Comparison of ENCODE assay signal across 2 cellular contexts in genomic region chr2:9232166-9232479, GRCh38.
TF ChIP-seq lines count a peak whose summit lies in the region.

No MANE protein-coding gene starts in this region.

TF ChIP-seq in SK-N-SH, 30 proteins besides CTCF, POLR2A, EP300 and RAD21 (continued from another document):
- TF ChIP-seq ZBTB33 (IDR thresholded peaks at IDR 0.05; ENCODE audit: borderline replicate concordance, low read depth), result no peak
- TF ChIP-seq, protein P1, sequence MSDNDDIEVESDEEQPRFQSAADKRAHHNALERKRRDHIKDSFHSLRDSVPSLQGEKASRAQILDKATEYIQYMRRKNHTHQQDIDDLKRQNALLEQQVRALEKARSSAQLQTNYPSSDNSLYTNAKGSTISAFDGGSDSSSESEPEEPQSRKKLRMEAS (IDR thresholded peaks at IDR 0.05; ENCODE audit: low read depth), result no peak
- TF ChIP-seq GATA2 (CRISPR knock-in tag; IDR thresholded peaks at IDR 0.05), result no peak
- no peak for TF ChIP-seq NFIC (IDR thresholded peaks at IDR 0.05; ENCODE audit: borderline replicate concordance)
- no peak for TF ChIP-seq USF2 (IDR thresholded peaks at IDR 0.05; ENCODE audit: borderline replicate concordance, low read depth, low read length)
- TF ChIP-seq RFX5 (IDR thresholded peaks at IDR 0.05; ENCODE audit: low read length), result no peak
- no peak for TF ChIP-seq TEAD4 (IDR thresholded peaks at IDR 0.05; ENCODE audit: borderline replicate concordance, insufficient read depth)

TF ChIP-seq in SK-N-SH treated with all-trans-retinoic acid at 6 μM for 48 hours, 23 proteins besides CTCF, POLR2A, EP300 and RAD21:
- TF ChIP-seq TSHZ2 (CRISPR knock-in tag; IDR thresholded peaks at IDR 0.05) (no peak), ZC3H10 (CRISPR knock-in tag; IDR thresholded peaks at IDR 0.05) (no peak), ARNTL (CRISPR knock-in tag; IDR thresholded peaks at IDR 0.05; ENCODE audit: borderline replicate concordance, low read depth) (no peak), PPARA (CRISPR knock-in tag; IDR thresholded peaks at IDR 0.05; ENCODE audit: borderline replicate concordance) (no peak), ZNF565 (CRISPR knock-in tag; conservative IDR thresholded peaks at IDR 0.05; ENCODE audit: low read depth) (no peak), TCF4 (CRISPR knock-in tag; IDR thresholded peaks at IDR 0.05; ENCODE audit: borderline replicate concordance) (no peak), ESRRG (CRISPR knock-in tag; IDR thresholded peaks at IDR 0.05) (no peak), RARB (CRISPR knock-in tag; IDR thresholded peaks at IDR 0.05) (no peak), BACH2 (CRISPR knock-in tag; IDR thresholded peaks at IDR 0.05; ENCODE audit: borderline replicate concordance) (no peak), SNAI2 (CRISPR knock-in tag; IDR thresholded peaks at IDR 0.05) (no peak), POU6F1 (CRISPR knock-in tag; IDR thresholded peaks at IDR 0.05; ENCODE audit: borderline replicate concordance, low read depth) (no peak), ZNF8 (CRISPR knock-in tag; IDR thresholded peaks at IDR 0.05) (no peak)
- TF ChIP-seq, protein P2, sequence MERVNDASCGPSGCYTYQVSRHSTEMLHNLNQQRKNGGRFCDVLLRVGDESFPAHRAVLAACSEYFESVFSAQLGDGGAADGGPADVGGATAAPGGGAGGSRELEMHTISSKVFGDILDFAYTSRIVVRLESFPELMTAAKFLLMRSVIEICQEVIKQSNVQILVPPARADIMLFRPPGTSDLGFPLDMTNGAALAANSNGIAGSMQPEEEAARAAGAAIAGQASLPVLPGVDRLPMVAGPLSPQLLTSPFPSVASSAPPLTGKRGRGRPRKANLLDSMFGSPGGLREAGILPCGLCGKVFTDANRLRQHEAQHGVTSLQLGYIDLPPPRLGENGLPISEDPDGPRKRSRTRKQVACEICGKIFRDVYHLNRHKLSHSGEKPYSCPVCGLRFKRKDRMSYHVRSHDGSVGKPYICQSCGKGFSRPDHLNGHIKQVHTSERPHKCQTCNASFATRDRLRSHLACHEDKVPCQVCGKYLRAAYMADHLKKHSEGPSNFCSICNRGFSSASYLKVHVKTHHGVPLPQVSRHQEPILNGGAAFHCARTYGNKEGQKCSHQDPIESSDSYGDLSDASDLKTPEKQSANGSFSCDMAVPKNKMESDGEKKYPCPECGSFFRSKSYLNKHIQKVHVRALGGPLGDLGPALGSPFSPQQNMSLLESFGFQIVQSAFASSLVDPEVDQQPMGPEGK (CRISPR knock-in tag; IDR thresholded peaks at IDR 0.05; ENCODE audit: borderline replicate concordance), result no peak
